15 cellular contexts compared by ENCODE assay signal in the genomic region with DNA sequence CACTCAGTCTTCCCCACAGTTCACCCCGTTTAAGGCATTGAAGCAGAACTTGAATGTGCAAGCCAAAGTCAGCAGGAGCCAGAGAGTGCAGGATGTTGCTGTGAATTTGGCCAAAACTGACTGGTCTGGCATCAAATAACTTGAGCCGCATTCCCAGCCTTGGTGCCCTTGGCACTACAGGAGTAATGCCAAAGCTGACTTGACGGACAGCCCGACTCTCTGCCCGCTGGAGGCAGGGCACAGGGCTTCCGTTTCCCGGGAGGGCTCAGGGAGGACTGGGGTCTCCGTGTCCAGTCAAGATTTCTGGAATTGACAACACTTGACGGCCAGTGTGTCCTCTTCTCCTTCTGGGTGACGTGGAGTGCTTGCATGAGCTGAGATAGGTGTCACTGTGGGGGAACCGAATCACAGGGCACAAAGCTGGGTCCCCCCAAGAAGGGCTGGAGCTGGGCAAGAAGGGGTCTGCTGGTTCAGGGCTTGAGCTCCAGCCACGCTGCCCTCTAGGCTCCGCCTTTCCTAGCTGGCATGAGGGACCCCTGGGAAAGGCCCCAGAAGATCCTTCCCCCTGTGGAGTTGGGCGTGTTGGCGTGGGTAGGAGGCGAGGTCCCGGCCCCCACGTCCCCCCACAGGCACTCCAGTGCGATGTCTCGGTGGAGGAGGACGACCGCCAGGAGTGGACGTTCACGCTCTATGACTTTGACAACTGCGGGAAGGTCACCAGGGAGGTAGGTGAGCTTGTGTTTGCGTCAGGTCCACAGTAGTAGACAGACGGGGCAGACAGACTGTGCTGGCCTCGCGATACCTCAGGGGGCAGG. TPM values are rescaled to one million over a fixed set of nuclear protein-coding genes. Genes with fewer than 3 reads are reported as not detected.
DNase-seq lines count a peak whose midpoint lies in the region; ATAC-seq, FAIRE-seq and TF ChIP-seq lines count a peak whose summit lies in the region.
"Had no signal": no experiment of that assay in that cellular context is flagged by ENCODE, and none has a peak within 500 bp of the region (broad histone marks: within the 10 kb centered on the region; RNA-seq: fewer than 3 reads in every experiment).

No MANE protein-coding gene starts in this region.

- H2BK20ac ChIP-seq in H1 (ENCODE audit: low read length) = no peak overlapping the region

- no peak for TF ChIP-seq RAD21 in H1 (IDR thresholded peaks at IDR 0.05 in 1 of 2, conservative IDR thresholded peaks at IDR 0.05 in 1 of 2; ENCODE audit: low read depth in 2 of 2, low read length in 2 of 2)

- H3K27ac ChIP-seq in GM23338 (ENCODE audit: low read depth) = no peak overlapping the region
- no peak overlapping the region; the same call in 1 of the 2 replicates for H3K27ac ChIP-seq in H1 (ENCODE audit: low read depth, low read length)
- H3K27ac ChIP-seq in osteoblast (ENCODE audit: low read depth, low read length) = no peak overlapping the region

- no peak overlapping the region for H3K4me3 Mint-ChIP-seq in GM23338
- H3K4me3 Mint-ChIP-seq: CD14-positive monocyte had no signal

- H4K5ac ChIP-seq in H1 (ENCODE audit: insufficient read length, low read depth, low read length) = no peak overlapping the region

- H3K9ac ChIP-seq in H1 (replicated peaks in 1 of 4; ENCODE audit: extremely low read depth in 1 of 4, low read depth in 3 of 4, low read length in 3 of 4) = no peak overlapping the region

- H3K18ac ChIP-seq in H1 (ENCODE audit: extremely low read depth, low read length) = no peak overlapping the region; the same call in 1 of the 2 replicates

- no peak for TF ChIP-seq EP300 in H1 (IDR thresholded peaks at IDR 0.05; ENCODE audit: borderline replicate concordance in 1 of 2, low read depth in 2 of 2, low read length in 2 of 2)

- H3K9me3 ChIP-seq in H1 (ENCODE audit: insufficient read depth in 2 of 2, low read depth in 1 of 2, low read length in 1 of 2) (no peaks in the 10 kb centered on the region), osteoblast (ENCODE audit: low read depth, low read length) (no peaks in the 10 kb centered on the region)

- H3K4me3 ChIP-seq in GM23338 = no peak overlapping the region
- no peak overlapping the region for H3K4me3 ChIP-seq in H1 (ENCODE audit: extremely low read depth in 1 of 4, insufficient read depth in 2 of 4, low read depth in 3 of 4, low read length in 4 of 4)
- no peak overlapping the region for H3K4me3 ChIP-seq in osteoblast (ENCODE audit: insufficient read depth, low read length)

- TF ChIP-seq CTCF in GM23338 (conservative IDR thresholded peaks at IDR 0.05; ENCODE audit: low read depth in 2 of 2) (no peak), H1 (IDR thresholded peaks at IDR 0.05; ENCODE audit: control extremely low read depth in 1 of 3, insufficient read depth in 1 of 3, low read depth in 1 of 3, low read length in 3 of 3) (no peak), osteoblast (IDR thresholded peaks at IDR 0.05; ENCODE audit: extremely low read depth, low read depth, low read length) (no peak)

- H2BK5ac ChIP-seq in H1 (ENCODE audit: low read depth, low read length) = peak overlapping the region; percentile 5; the same call in 1 of the 2 replicates

- CTCF ChIA-PET in H1 (lab: Charles Lee; ENCODE audit: partially characterized antibody) = interaction anchor here (1.0 to 2.2 kb wide), 8 partner anchors 14 to 133 kb away, joined by 3 to 10 read pairs (median 3); no protein-coding TSS in a partner anchor

- FAIRE-seq in H1 (lab: Jason Lieb, UNC) = no peak

- no peaks in the 10 kb centered on the region for H3K27me3 ChIP-seq in GM23338 (ENCODE audit: insufficient read depth)
- no peaks in the 10 kb centered on the region for H3K27me3 ChIP-seq in H1 (replicated peaks in 1 of 4; ENCODE audit: control insufficient read depth in 3 of 4, extremely low read depth in 1 of 4, insufficient read depth in 3 of 4, low read length in 3 of 4)
- no peaks in the 10 kb centered on the region for H3K27me3 ChIP-seq in osteoblast (ENCODE audit: insufficient read depth, low read length)

- ATAC-seq in GM23338 = no peak
- ATAC-seq in HG03354 (IDR thresholded peaks at IDR 0.05; ENCODE audit: poor library complexity, severe bottlenecking, unreplicated experiment) = no peak

- H3K79me1 ChIP-seq in H1 (ENCODE audit: low read depth, low read length) = no peaks in the 10 kb centered on the region

- no peak overlapping the region for H2BK15ac ChIP-seq in H1 (ENCODE audit: low read length)

- TF ChIP-seq POLR2A in H1 (IDR thresholded peaks at IDR 0.05; ENCODE audit: control extremely low read depth in 1 of 2, low read depth in 2 of 2, low read length in 2 of 2) = no peak

- H3K23me2 ChIP-seq in H1 (ENCODE audit: low read depth, low read length) = peaks cover 1% of the 10 kb centered on the region; the same call in 1 of the 2 replicates

- POLR2A ChIA-PET in H1 (lab: Charles Lee; ENCODE audit: partially characterized antibody) = interaction anchor here (1.1 to 1.3 kb wide), 2 partner anchors 44 to 80 kb away, joined by 3 to 4 read pairs; no protein-coding TSS in a partner anchor

- H3K14ac ChIP-seq in H1 (ENCODE audit: insufficient read length) = no peak overlapping the region

- no peak overlapping the region for H3K4ac ChIP-seq in H1 (replicated peaks; ENCODE audit: insufficient read length, low read depth, low read length)

- H3K4me2 ChIP-seq in GM23338 (no peak overlapping the region), H1 (ENCODE audit: insufficient read depth in 1 of 2, low read depth in 2 of 2, low read length in 2 of 2) (no peak overlapping the region), osteoblast (ENCODE audit: insufficient read depth, low read length) (no peak overlapping the region)

- H3F3A ChIP-seq in GM23338 (replicated peaks; ENCODE audit: low read depth) = no peaks in the 10 kb centered on the region

- H3K79me2 ChIP-seq in GM23338 (replicated peaks; ENCODE audit: insufficient read depth) = no peaks in the 10 kb centered on the region
- no peaks in the 10 kb centered on the region for H3K79me2 ChIP-seq in H1 (ENCODE audit: control insufficient read depth in 1 of 2, insufficient read depth in 2 of 2, low read length in 2 of 2)
- H3K79me2 ChIP-seq in osteoblast (ENCODE audit: insufficient read depth, low read length) = no peaks in the 10 kb centered on the region

- H3K27me3 Mint-ChIP-seq in GM23338 (ENCODE audit: insufficient read depth, low read depth, poor library complexity) = peaks cover 8% of the 10 kb centered on the region

- H3K23ac ChIP-seq in H1 (ENCODE audit: insufficient read length) = no peak overlapping the region

- H3K56ac ChIP-seq in H1 (replicated peaks; ENCODE audit: insufficient read length, low read depth, low read length) = no peak overlapping the region

- no peaks in the 10 kb centered on the region for H3K9me2 ChIP-seq in GM23338 (ENCODE audit: insufficient read depth)

- DNase-seq in Ammon's horn (ENCODE audit: low spot score) = peak; percentile 34
- no peak for DNase-seq in GM23338 (ENCODE audit: low spot score)
- no peak for DNase-seq in H1 (ENCODE audit: low read depth in 1 of 2, low spot score in 2 of 2)
- DNase-seq in osteoblast (ENCODE audit: insufficient read length, low spot score, missing footprints) = peak; percentile 89
- DNase-seq in AG08395 (ENCODE audit: low spot score) = no peak
- no peak for DNase-seq in hippocampal formation (lab: John Stamatoyannopoulos, UW)
- DNase-seq: GDM1, GOT3, KBM-7, NCI-H1105 treated with DMSO at 0.1 percent for 48 hours, NCI-H1694 treated with DMSO at 0.1 percent for 48 hours, NCI-H510A, NCI-H774 had no signal

- no peak overlapping the region for H2BK120ac ChIP-seq in H1 (replicated peaks; ENCODE audit: low read depth, low read length)

- H3K4me1 ChIP-seq in GM23338 (ENCODE audit: insufficient read depth) = no peaks in the 10 kb centered on the region
- H3K4me1 ChIP-seq in H1 (replicated peaks in 1 of 4; ENCODE audit: control insufficient read depth in 3 of 4, insufficient read depth in 4 of 4, low read length in 3 of 4) = peaks cover 0 to 3% (median 1%) of the 10 kb centered on the region in 4 experiments; a peak in 3 of 7 replicates
- no peaks in the 10 kb centered on the region for H3K4me1 ChIP-seq in osteoblast (ENCODE audit: insufficient read depth, low read length)

- peaks cover 3% of the 10 kb centered on the region; the same call in 2 of the 3 replicates for H3K4me1 Mint-ChIP-seq in GM23338
- H3K4me1 Mint-ChIP-seq: CD14-positive monocyte had no signal

- 92% methylated on average over 27 of the region's 29 CpGs; no CpG with 5 or more reads in 1 of the 2 experiments for WGBS in H1 (ENCODE audit: extremely low coverage in 1 of 2, insufficient coverage in 1 of 2, insufficient read length in 1 of 2, insufficient replicate concordance in 2 of 2, low coverage in 1 of 2, low lambda C conversion rate in 2 of 2, missing lambda C conversion rate in 1 of 2), 2 experiments

- no peak overlapping the region for H2BK12ac ChIP-seq in H1 (ENCODE audit: low read depth, low read length)

- no peak overlapping the region for H2AFZ ChIP-seq in GM23338
- no peak overlapping the region for H2AFZ ChIP-seq in H1 (ENCODE audit: low read length)
- H2AFZ ChIP-seq in osteoblast (ENCODE audit: low read length) = no peak overlapping the region

- peaks cover 5% of the 10 kb centered on the region; the same call in 2 of the 3 replicates for H3K9me3 Mint-ChIP-seq in GM23338

- H3K36me3 ChIP-seq in GM23338 (ENCODE audit: insufficient read depth) (no peaks in the 10 kb centered on the region), H1 (ENCODE audit: control insufficient read depth in 2 of 4, insufficient read depth in 4 of 4, low read length in 3 of 4) (no peaks in the 10 kb centered on the region), osteoblast (ENCODE audit: insufficient read depth, low read length) (no peaks in the 10 kb centered on the region)

- no peak overlapping the region for H4K91ac ChIP-seq in H1 (replicated peaks; ENCODE audit: insufficient read length, low read length)

- no peak overlapping the region; the same call in none of the 2 replicates for H4K8ac ChIP-seq in H1 (ENCODE audit: extremely low read depth, insufficient read depth, low read length)

- H2AK5ac ChIP-seq in H1 (ENCODE audit: low read depth, low read length) = no peak overlapping the region

- H3K27ac Mint-ChIP-seq in GM23338 = peak overlapping the region; percentile 47; the same call in 1 of the 2 replicates

- H3K36me3 Mint-ChIP-seq in GM23338 (ENCODE audit: low read depth) = peaks cover 5% of the 10 kb centered on the region; the same call in 1 of the 3 replicates
- H3K36me3 Mint-ChIP-seq: CD14-positive monocyte had no signal

- H4K20me1 ChIP-seq in GM23338 (replicated peaks; ENCODE audit: insufficient read depth) (no peaks in the 10 kb centered on the region), H1 (replicated peaks in 1 of 2; ENCODE audit: control insufficient read depth in 1 of 2, insufficient read depth in 2 of 2, low read length in 2 of 2) (peaks cover 0 to 2% of the 10 kb centered on the region in 2 experiments), osteoblast (ENCODE audit: insufficient read depth, low read length) (no peaks in the 10 kb centered on the region)

RNA-seq across cellular contexts. Expression of a gene that starts 25.2 kb away (rescaled TPM):
- total RNA-seq in GM23338 (2014; rRNA removed; shearing (Covaris generic)) = 7.3 and 9.0 TPM in 2 replicates
- polyA plus RNA-seq in GM23338 (2016; fragmentation: Nextera tagmentation; extraction: Ambion mirVana) (10.0 and 11.9 TPM in 2 replicates), H1 (2011; rRNA removed) (5.5 and 7.8 TPM in 2 replicates)
- 6.3 and 7.9 TPM in 2 replicates for total RNA-seq in H1 (2021; fragmentation: NEBNext Ultra II Directional; extraction: Animal tissue kit (Norgen Biotek cat#: 25700))
- 6.4 TPM for polyA plus RNA-seq in H1 (2011; cell fraction: cytosol; rRNA removed)
- polyA plus RNA-seq in H1 (2011; cell fraction: nucleus; rRNA removed) = 32.5 TPM
- polyA plus RNA-seq in H1 (2012, experiment 1 of 2) = 3.0 to 8.7 TPM (median 8.2 TPM) in 4 replicates
- polyA plus RNA-seq in H1 (2012, experiment 2 of 2) = 3.8 TPM
- 6.7 TPM for polyA plus RNA-seq in H1 (2013, experiment 1 of 2)
- 5.7 TPM for polyA plus RNA-seq in H1 (2013, experiment 2 of 2)
- 1.2 and 1.3 TPM in 2 replicates for polyA minus RNA-seq in H1 (2011; rRNA and poly(A)+ RNA removed)
- polyA minus RNA-seq in H1 (2011; cell fraction: cytosol; rRNA and poly(A)+ RNA removed) = 3.6 TPM
- 4.4 TPM for polyA minus RNA-seq in H1 (2011; cell fraction: nucleus; rRNA and poly(A)+ RNA removed)
- under 0.01 TPM in 1 of 2 replicates, not detected in the other for total RNA-seq in osteoblast
- polyA plus RNA-seq: CD14-positive monocyte had no signal

Comparison
In these comparisons a context has a peak if more than half of its experiments do, and no peak if none do; other contexts are left out.
1. DNase-seq: peak in Ammon's horn (single experiment) and osteoblast (single experiment); none in GM23338 (single experiment), H1 (0 of 2), AG08395 (single experiment) and hippocampal formation (0 of 2).